1 cellular context compared by ENCODE assay signal in genomic region chr2:66432801-66433694, GRCh38.
TF ChIP-seq lines count a peak whose summit lies in the region.

No MANE protein-coding gene starts in this region.

TF ChIP-seq in K562, 482 proteins besides CTCF, POLR2A, EP300 and RAD21 (continued from another document):
- no peak for TF ChIP-seq ZNF407 (IDR thresholded peaks at IDR 0.05; ENCODE audit: low read depth)
- peak; percentile 86 for TF ChIP-seq CXXC5 (CRISPR knock-in tag; IDR thresholded peaks at IDR 0.05)
- peak; percentile 63 for TF ChIP-seq EGR1 (conservative IDR thresholded peaks at IDR 0.05)
- no peak for TF ChIP-seq ZNF212 (CRISPR knock-in tag; IDR thresholded peaks at IDR 0.05)
- peak; percentile 38 to 91; a peak in 2 of 4 replicates for TF ChIP-seq RCOR1 (IDR thresholded peaks at IDR 0.05; ENCODE audit: borderline replicate concordance in 1 of 2, low read depth in 2 of 2, low read length in 2 of 2)
- 0 out of 4 replicates have a peak, but pooled peaks of 1 of the 2 experiments have one; percentile 53 for TF ChIP-seq NONO (IDR thresholded peaks at IDR 0.05; ENCODE audit: low read depth in 2 of 2, low read length in 1 of 2)
- peak; percentile 65 for TF ChIP-seq PKNOX1 (IDR thresholded peaks at IDR 0.05)
- TF ChIP-seq RNF2 (IDR thresholded peaks at IDR 0.05): 0 out of 2 replicates have a peak, but pooled peaks have one; percentile 27
- peak; percentile 93 for TF ChIP-seq ZBTB17 (CRISPR knock-in tag; IDR thresholded peaks at IDR 0.05)
- TF ChIP-seq SRSF3 (IDR thresholded peaks at IDR 0.05; ENCODE audit: insufficient read depth, low read length): no peak
- peak; percentile 40 for TF ChIP-seq TAF1 (IDR thresholded peaks at IDR 0.05; ENCODE audit: control insufficient read depth, extremely low read depth, insufficient read depth, low read length, severe bottlenecking)
- TF ChIP-seq TOE1 (IDR thresholded peaks at IDR 0.05; ENCODE audit: borderline replicate concordance): peak; percentile 56; the same call in 1 of the 2 replicates
- no peak for TF ChIP-seq TOE1 (CRISPR knock-in tag; IDR thresholded peaks at IDR 0.05; ENCODE audit: borderline replicate concordance, low read depth)
- TF ChIP-seq MAFF (IDR thresholded peaks at IDR 0.05; ENCODE audit: low read length): peak; percentile 23; the same call in 1 of the 2 replicates
- peak; percentile 80 to 91 for TF ChIP-seq MAZ (CRISPR knock-in tag; conservative IDR thresholded peaks at IDR 0.05 in 1 of 2, IDR thresholded peaks at IDR 0.05 in 1 of 2)
- TF ChIP-seq ZBTB33 (CRISPR knock-in tag; IDR thresholded peaks at IDR 0.05): peak; percentile 19; the same call in 1 of the 2 replicates
- TF ChIP-seq KDM1A (IDR thresholded peaks at IDR 0.05): peak; percentile 76 to 77; a peak in 3 of 4 replicates
- peak; percentile 61; the same call in 1 of the 2 replicates for TF ChIP-seq VEZF1 (CRISPR knock-in tag; IDR thresholded peaks at IDR 0.05)
- TF ChIP-seq, protein P1, sequence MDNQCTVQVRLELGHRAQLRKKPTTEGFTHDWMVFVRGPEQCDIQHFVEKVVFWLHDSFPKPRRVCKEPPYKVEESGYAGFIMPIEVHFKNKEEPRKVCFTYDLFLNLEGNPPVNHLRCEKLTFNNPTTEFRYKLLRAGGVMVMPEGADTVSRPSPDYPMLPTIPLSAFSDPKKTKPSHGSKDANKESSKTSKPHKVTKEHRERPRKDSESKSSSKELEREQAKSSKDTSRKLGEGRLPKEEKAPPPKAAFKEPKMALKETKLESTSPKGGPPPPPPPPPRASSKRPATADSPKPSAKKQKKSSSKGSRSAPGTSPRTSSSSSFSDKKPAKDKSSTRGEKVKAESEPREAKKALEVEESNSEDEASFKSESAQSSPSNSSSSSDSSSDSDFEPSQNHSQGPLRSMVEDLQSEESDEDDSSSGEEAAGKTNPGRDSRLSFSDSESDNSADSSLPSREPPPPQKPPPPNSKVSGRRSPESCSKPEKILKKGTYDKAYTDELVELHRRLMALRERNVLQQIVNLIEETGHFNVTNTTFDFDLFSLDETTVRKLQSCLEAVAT (IDR thresholded peaks at IDR 0.05): peak in 1 of 2 experiments; percentile 76; a peak in 2 of 4 replicates
- TF ChIP-seq JUND (IDR thresholded peaks at IDR 0.05; ENCODE audit: borderline replicate concordance, low read depth, low read length): peak; percentile 81
- TF ChIP-seq JUND (tag; IDR thresholded peaks at IDR 0.05; ENCODE audit: borderline replicate concordance, low read depth, low read length): no peak; the same call in 2 of the 3 replicates
- peak; percentile 28; the same call in 1 of the 2 replicates for TF ChIP-seq PHF8 (IDR thresholded peaks at IDR 0.05; ENCODE audit: borderline replicate concordance, low read length)
